In genomic region chr9:8832956-8833355, GRCh38 we compare ENCODE assay signal across 23 cellular contexts.
"Had no signal": no experiment of that assay in that cellular context is flagged by ENCODE, and none has a peak within 500 bp of the region (broad histone marks: within the 10 kb centered on the region; RNA-seq: fewer than 3 reads in every experiment).

No MANE protein-coding gene starts in this region.

- H3K9me3 Mint-ChIP-seq: activated CD4-positive, alpha-beta memory T cell treated with anti-CD3 and anti-CD28 coated beads for 36 hours; activated naive CD4-positive, alpha-beta T cell treated with anti-CD3 and anti-CD28 coated beads, Interleukin-2, amount 10 ng/mL, durations not matched to agents 7 days and 5 days; dendritic cell treated with granulocyte-macrophage colony-stimulating factor and Interleukin-4, amounts not matched to agents 40 ng/mL and 50 ng/mL, for 4 days; T-helper 1 cell treated with Interleukin-12 subunit alpha and Interleukin-12 subunit beta and Interleukin-4 antibody, amounts not matched to agents 30 μg/mL and 1 μg/mL, for 36 hours had no signal

- DNase-seq: activated CD4-positive, alpha-beta memory T cell treated with anti-CD3 and anti-CD28 coated beads for 36 hours; activated CD4-positive, alpha-beta T cell treated with anti-CD3 and anti-CD28 coated beads for 48 hours; activated naive CD4-positive, alpha-beta T cell treated with anti-CD3 and anti-CD28 coated beads, Interleukin-2, amount 10 ng/mL, durations not matched to agents 7 days and 5 days; activated T-cell treated with anti-CD3 and anti-CD28 coated beads, Interleukin-2, amount 50 U/mL, for 48 hours; amygdala; effector CD4-positive, alpha-beta T cell; foreskin keratinocyte; kidney glomerular epithelial cell; left ventricle myocardium inferior; naive thymus-derived CD8-positive, alpha-beta T cell; ovary; psoas muscle; stimulated activated CD4-positive, alpha-beta T cell treated with anti-CD3 and anti-CD28 coated beads, Interleukin-2, amount 100 ng/mL, for 48 hours; stimulated activated CD8-positive, alpha-beta memory T cell treated with anti-CD3 and anti-CD28 coated beads, Interleukin-4, amount 100 ng/mL, for 48 hours; stimulated activated naive B cell treated with anti-CD40 and anti-IgM and Interleukin-4, amounts not matched to agents 10 μg/mL and 1 μg/mL and 100 μg/mL, for 72 hours; T1000; transverse colon had no signal

- H3K4me1 Mint-ChIP-seq: activated naive CD4-positive, alpha-beta T cell treated with anti-CD3 and anti-CD28 coated beads, Interleukin-2, amount 10 ng/mL, durations not matched to agents 7 days and 5 days; naive thymus-derived CD8-positive, alpha-beta T cell; stimulated activated naive B cell treated with anti-CD40 and anti-IgM and Interleukin-4, amounts not matched to agents 10 μg/mL and 1 μg/mL and 100 μg/mL, for 72 hours had no signal

- H3K36me3 ChIP-seq: cardiac muscle cell, left ventricle myocardium inferior, neutrophil, ovary, transverse colon had no signal

- H3K27ac Mint-ChIP-seq: activated CD4-positive, alpha-beta memory T cell treated with anti-CD3 and anti-CD28 coated beads for 36 hours; activated naive CD4-positive, alpha-beta T cell treated with anti-CD3 and anti-CD28 coated beads, Interleukin-2, amount 10 ng/mL, durations not matched to agents 7 days and 5 days; dendritic cell treated with granulocyte-macrophage colony-stimulating factor and Interleukin-4, amounts not matched to agents 40 ng/mL and 50 ng/mL, for 4 days; mesothelial cell of epicardium; naive thymus-derived CD8-positive, alpha-beta T cell; stimulated activated naive B cell treated with anti-CD40 and anti-IgM and Interleukin-4, amounts not matched to agents 10 μg/mL and 1 μg/mL and 100 μg/mL, for 72 hours; T-helper 1 cell treated with Interleukin-12 subunit alpha and Interleukin-12 subunit beta and Interleukin-4 antibody, amounts not matched to agents 30 μg/mL and 1 μg/mL, for 36 hours had no signal

- ATAC-seq: foreskin keratinocyte; naive thymus-derived CD8-positive, alpha-beta T cell; psoas muscle; sciatic nerve; stimulated activated naive B cell treated with anti-CD40 and anti-IgM and Interleukin-4, amounts not matched to agents 10 μg/mL and 1 μg/mL and 100 μg/mL, for 72 hours had no signal

- H3K4me1 ChIP-seq: foreskin keratinocyte, psoas muscle, transverse colon had no signal

- H3K4me3 ChIP-seq: cardiac muscle cell, left ventricle myocardium inferior, ovary, psoas muscle, transverse colon had no signal

- H3K9me3 ChIP-seq: left ventricle myocardium inferior, neutrophil, ovary, psoas muscle, transverse colon had no signal

- H3K27me3 Mint-ChIP-seq: activated naive CD4-positive, alpha-beta T cell treated with anti-CD3 and anti-CD28 coated beads, Interleukin-2, amount 10 ng/mL, durations not matched to agents 7 days and 5 days; dendritic cell treated with granulocyte-macrophage colony-stimulating factor and Interleukin-4, amounts not matched to agents 40 ng/mL and 50 ng/mL, for 4 days; stimulated activated naive B cell treated with anti-CD40 and anti-IgM and Interleukin-4, amounts not matched to agents 10 μg/mL and 1 μg/mL and 100 μg/mL, for 72 hours had no signal

- H3K4me3 Mint-ChIP-seq: activated CD4-positive, alpha-beta memory T cell treated with anti-CD3 and anti-CD28 coated beads for 36 hours; activated naive CD4-positive, alpha-beta T cell treated with anti-CD3 and anti-CD28 coated beads, Interleukin-2, amount 10 ng/mL, durations not matched to agents 7 days and 5 days; dendritic cell treated with granulocyte-macrophage colony-stimulating factor and Interleukin-4, amounts not matched to agents 40 ng/mL and 50 ng/mL, for 4 days; mesothelial cell of epicardium; naive thymus-derived CD8-positive, alpha-beta T cell; stimulated activated naive B cell treated with anti-CD40 and anti-IgM and Interleukin-4, amounts not matched to agents 10 μg/mL and 1 μg/mL and 100 μg/mL, for 72 hours; T-helper 1 cell treated with Interleukin-12 subunit alpha and Interleukin-12 subunit beta and Interleukin-4 antibody, amounts not matched to agents 30 μg/mL and 1 μg/mL, for 36 hours had no signal

- H3K36me3 Mint-ChIP-seq: activated CD4-positive, alpha-beta memory T cell treated with anti-CD3 and anti-CD28 coated beads for 36 hours; activated naive CD4-positive, alpha-beta T cell treated with anti-CD3 and anti-CD28 coated beads, Interleukin-2, amount 10 ng/mL, durations not matched to agents 7 days and 5 days; naive thymus-derived CD8-positive, alpha-beta T cell; stimulated activated naive B cell treated with anti-CD40 and anti-IgM and Interleukin-4, amounts not matched to agents 10 μg/mL and 1 μg/mL and 100 μg/mL, for 72 hours had no signal

- H3K27me3 ChIP-seq: cardiac muscle cell, foreskin keratinocyte, neutrophil, ovary, transverse colon had no signal

- H3K27ac ChIP-seq: cardiac muscle cell, foreskin keratinocyte, left ventricle myocardium inferior, neutrophil, psoas muscle, transverse colon had no signal
